Comparison of ENCODE assay signal across 25 cellular contexts in the genomic region with DNA sequence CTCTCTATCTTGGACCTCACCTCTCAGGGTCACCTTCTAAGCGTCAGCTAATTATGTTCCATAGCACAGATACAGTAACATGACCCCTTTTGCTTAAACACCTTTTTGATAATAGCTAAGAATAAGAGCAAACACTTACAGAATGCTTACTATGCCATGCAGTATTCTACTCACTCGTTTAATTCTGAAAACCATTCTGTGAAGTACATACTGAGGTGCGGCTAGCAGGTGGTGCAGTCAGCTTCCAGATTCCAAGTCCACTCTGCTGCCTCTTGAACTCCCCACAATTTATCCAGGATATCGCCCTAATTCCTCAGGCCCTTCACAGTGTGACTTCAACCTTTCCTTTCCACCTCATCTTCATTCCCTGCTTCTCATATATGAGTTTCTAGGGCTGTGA.
"Had no signal": no experiment of that assay in that cellular context is flagged by ENCODE, and none has a peak within 500 bp of the region (broad histone marks: within the 10 kb centered on the region; RNA-seq: fewer than 3 reads in every experiment).

No MANE protein-coding gene starts in this region.

- H3K27me3 Mint-ChIP-seq: activated CD4-positive, alpha-beta memory T cell treated with anti-CD3 and anti-CD28 coated beads, Interleukin-2, amount 10 ng/mL, durations not matched to agents 7 days and 5 days; activated naive CD8-positive, alpha-beta T cell; activated T-helper 17 cell treated with anti-CD3 and anti-CD28 coated beads, Interleukin-2, amount 50 U/mL, for 72 hours; brain; central memory CD8-positive, alpha-beta T cell had no signal

- H3K36me3 Mint-ChIP-seq: brain had no signal

- DNase-seq: activated CD4-positive, alpha-beta memory T cell treated with anti-CD3 and anti-CD28 coated beads, Interleukin-2, amount 10 ng/mL, durations not matched to agents 7 days and 5 days; activated CD4-positive, alpha-beta T cell treated with anti-CD3 and anti-CD28 coated beads for 1 hour; activated CD4-positive, alpha-beta T cell treated with anti-CD3 and anti-CD28 coated beads, Interleukin-2, amount 50 U/mL, for 1 hour; activated gamma-delta T cell; activated naive CD4-positive, alpha-beta T cell treated with anti-CD3 and anti-CD28 coated beads for 36 hours; activated T-cell treated with anti-CD3 and anti-CD28 coated beads for 4 hours; activated T-cell treated with anti-CD3 and anti-CD28 coated beads, Interleukin-2, amount 50 U/mL, for 48 hours; amygdala; MG63; MV-4-11; NCI-H1092 treated with DMSO at 0.1 percent for 48 hours; NCI-H1417 treated with DMSO at 0.1 percent for 48 hours; NCI-H1694; NCI-H2081; NCI-H510A treated with DMSO at 0.1 percent for 48 hours; NCI-H69; NK-92 treated with Interleukin-12 subunit alpha and Interleukin-12 subunit beta, amount 100 ng/mL, for 24 hours; SHP77 had no signal

- H3K4me3 Mint-ChIP-seq: activated CD4-positive, alpha-beta memory T cell treated with anti-CD3 and anti-CD28 coated beads, Interleukin-2, amount 10 ng/mL, durations not matched to agents 7 days and 5 days; activated naive CD4-positive, alpha-beta T cell treated with anti-CD3 and anti-CD28 coated beads for 36 hours; activated naive CD8-positive, alpha-beta T cell; brain; central memory CD8-positive, alpha-beta T cell; T-helper 1 cell treated with Interleukin-12 subunit alpha and Interleukin-12 subunit beta and Interleukin-4 antibody, amounts not matched to agents 30 μg/mL and 1 μg/mL, for 36 hours; WTC11 had no signal

- H3K9me3 Mint-ChIP-seq: activated CD4-positive, alpha-beta memory T cell treated with anti-CD3 and anti-CD28 coated beads, Interleukin-2, amount 10 ng/mL, durations not matched to agents 7 days and 5 days; activated naive CD4-positive, alpha-beta T cell treated with anti-CD3 and anti-CD28 coated beads for 36 hours; activated T-helper 17 cell treated with anti-CD3 and anti-CD28 coated beads, Interleukin-2, amount 50 U/mL, for 72 hours; central memory CD8-positive, alpha-beta T cell; T-helper 1 cell treated with Interleukin-12 subunit alpha and Interleukin-12 subunit beta and Interleukin-4 antibody, amounts not matched to agents 30 μg/mL and 1 μg/mL, for 36 hours had no signal

- H3K27ac Mint-ChIP-seq: activated CD4-positive, alpha-beta memory T cell treated with anti-CD3 and anti-CD28 coated beads, Interleukin-2, amount 10 ng/mL, durations not matched to agents 7 days and 5 days; activated T-helper 17 cell treated with anti-CD3 and anti-CD28 coated beads, Interleukin-2, amount 50 U/mL, for 72 hours; T-helper 1 cell treated with Interleukin-12 subunit alpha and Interleukin-12 subunit beta and Interleukin-4 antibody, amounts not matched to agents 30 μg/mL and 1 μg/mL, for 36 hours; WTC11 had no signal

- ATAC-seq: activated T-helper 17 cell treated with anti-CD3 and anti-CD28 coated beads, Interleukin-2, amount 50 U/mL, for 72 hours; SK-N-SH treated with all-trans-retinoic acid at 6 μM for 48 hours; WTC11 had no signal
